In the genomic region with DNA sequence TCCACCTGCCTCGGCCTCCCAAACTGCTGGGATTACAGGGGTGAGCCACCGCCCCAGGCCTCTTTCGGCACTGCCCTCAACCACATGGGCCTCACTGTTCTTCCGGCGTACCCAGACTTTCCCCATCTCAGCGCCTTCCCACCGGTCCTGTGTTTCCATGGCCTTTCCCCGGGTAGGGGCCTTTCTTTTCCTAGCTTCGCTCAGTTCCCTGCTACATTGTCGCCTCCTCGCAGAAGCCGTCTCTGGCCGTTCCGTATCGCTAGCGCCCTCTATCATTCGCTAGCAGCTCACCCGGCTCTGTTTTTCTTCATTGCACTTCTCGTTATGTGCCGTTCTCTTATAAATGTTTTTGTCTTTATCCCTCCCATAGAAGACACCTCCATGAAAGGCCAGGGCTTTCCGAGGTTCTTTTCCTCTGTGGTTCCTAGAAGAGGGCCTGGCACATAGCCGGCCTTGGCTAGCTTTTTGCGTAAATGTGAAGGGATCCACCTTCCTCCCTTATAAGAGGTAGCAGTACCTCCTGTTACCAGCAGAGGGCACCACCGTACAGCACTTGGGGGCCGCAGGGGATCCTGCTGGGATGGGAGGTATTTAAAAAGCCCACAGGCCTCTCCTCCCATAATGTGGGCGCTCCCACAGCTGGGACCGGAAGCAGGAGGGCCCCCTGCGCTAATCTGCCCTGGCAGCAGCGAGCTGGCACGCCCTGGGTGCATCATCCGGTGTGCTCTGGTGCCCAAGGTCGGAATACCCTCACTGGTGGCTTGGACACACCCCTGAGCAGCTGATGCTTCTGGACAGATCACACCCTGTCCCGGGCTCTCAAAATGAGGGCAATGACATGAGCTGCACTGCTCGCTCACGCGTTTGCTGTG, we compare ENCODE assay signal across 7 cellular contexts. TPM values are rescaled to one million over a fixed set of nuclear protein-coding genes. Genes with fewer than 3 reads are reported as not detected.
DNase-seq lines count a peak whose midpoint lies in the region; ATAC-seq and TF ChIP-seq lines count a peak whose summit lies in the region.

No MANE protein-coding gene starts in this region.

- no peak overlapping the region for H3K27ac ChIP-seq in HUES6 (ENCODE audit: low read depth, low read length)
- no peak overlapping the region for H3K27ac ChIP-seq in endodermal cell (ENCODE audit: low read depth, low read length)

- H3K27me3 Mint-ChIP-seq in activated CD8-positive, alpha-beta memory T cell treated with anti-CD3 and anti-CD28 coated beads, Interleukin-2, amount 10 ng/mL, durations not matched to agents 7 days and 5 days, result peaks cover 4% of the 10 kb centered on the region
- H3K27me3 Mint-ChIP-seq in endodermal cell (ENCODE audit: insufficient read depth) (peaks cover 44% of the 10 kb centered on the region), mesothelial cell of epicardium (ENCODE audit: low read depth) (peaks cover 22% of the 10 kb centered on the region)

- peaks cover 29% of the 10 kb centered on the region for H3K27me3 ChIP-seq in HUES6 (ENCODE audit: control insufficient read depth, insufficient read depth, low read length)
- peaks cover 34% of the 10 kb centered on the region for H3K27me3 ChIP-seq in endodermal cell (ENCODE audit: control insufficient read depth, insufficient read depth, low read length, poor library complexity, severe bottlenecking)

- no peaks in the 10 kb centered on the region for H3K36me3 Mint-ChIP-seq in activated CD8-positive, alpha-beta memory T cell treated with anti-CD3 and anti-CD28 coated beads, Interleukin-2, amount 10 ng/mL, durations not matched to agents 7 days and 5 days
- H3K36me3 Mint-ChIP-seq in endodermal cell (ENCODE audit: low read depth), result no peaks in the 10 kb centered on the region
- no peaks in the 10 kb centered on the region for H3K36me3 Mint-ChIP-seq in mesothelial cell of epicardium

- peaks cover 36% of the 10 kb centered on the region for H3K4me1 Mint-ChIP-seq in activated CD8-positive, alpha-beta memory T cell treated with anti-CD3 and anti-CD28 coated beads, Interleukin-2, amount 10 ng/mL, durations not matched to agents 7 days and 5 days
- H3K4me1 Mint-ChIP-seq in endodermal cell, result peaks cover 18% of the 10 kb centered on the region
- peaks cover 16% of the 10 kb centered on the region for H3K4me1 Mint-ChIP-seq in mesothelial cell of epicardium

- H3K4me1 ChIP-seq in HUES6 (ENCODE audit: control insufficient read depth, insufficient read depth, low read length), result peaks cover 26% of the 10 kb centered on the region
- H3K4me1 ChIP-seq in endodermal cell (ENCODE audit: control insufficient read depth, insufficient read depth, low read length), result peaks cover 3% of the 10 kb centered on the region

- TF ChIP-seq CTCF in endodermal cell (conservative IDR thresholded peaks at IDR 0.05) (peak; percentile 100), mesothelial cell of epicardium (IDR thresholded peaks at IDR 0.05; ENCODE audit: unreplicated experiment) (peak; percentile 98)

- H3K4me3 Mint-ChIP-seq in activated CD8-positive, alpha-beta memory T cell treated with anti-CD3 and anti-CD28 coated beads, Interleukin-2, amount 10 ng/mL, durations not matched to agents 7 days and 5 days, result peak overlapping the region; percentile 80
- peak overlapping the region; percentile 52 for H3K4me3 Mint-ChIP-seq in endodermal cell
- peak overlapping the region; percentile 75 for H3K4me3 Mint-ChIP-seq in mesothelial cell of epicardium

- WGBS in endodermal cell (ENCODE audit: insufficient coverage in 1 of 2, insufficient read length in 1 of 2), 2 experiments, result 20% methylated on average over 31 to 36 of the region's 36 CpGs

- peak overlapping the region; percentile 59 for H3K4me3 ChIP-seq in HUES6 (ENCODE audit: low read depth, low read length)
- peak overlapping the region; percentile 79 for H3K4me3 ChIP-seq in endodermal cell (ENCODE audit: low read length)

- CTCF ChIA-PET in activated CD8-positive, alpha-beta memory T cell treated with anti-CD3 and anti-CD28 coated beads, Interleukin-2, amount 10 ng/mL, durations not matched to agents 7 days and 5 days (lab: Charles Lee), result interaction anchor here (0.6 to 12.6 kb wide), 49 partner anchors 10 to 1077 kb away, joined by 3 to 410 read pairs (median 5); partner anchors contain the start of genes ACVR1B, ANKRD33, ATG101 and EIF4B

- no peaks in the 10 kb centered on the region for H3K9me3 ChIP-seq in HUES6 (ENCODE audit: control insufficient read depth, insufficient read depth, low read depth, low read length)
- H3K9me3 ChIP-seq in endodermal cell (ENCODE audit: control insufficient read depth, low read length), result no peaks in the 10 kb centered on the region

- ATAC-seq in GM18502 (IDR thresholded peaks at IDR 0.05; ENCODE audit: poor library complexity, unreplicated experiment), result peak; percentile 48
- ATAC-seq in activated CD8-positive, alpha-beta memory T cell treated with anti-CD3 and anti-CD28 coated beads, Interleukin-2, amount 10 ng/mL, durations not matched to agents 7 days and 5 days, result peak; percentile 47

- H3K27ac Mint-ChIP-seq in activated CD8-positive, alpha-beta memory T cell treated with anti-CD3 and anti-CD28 coated beads, Interleukin-2, amount 10 ng/mL, durations not matched to agents 7 days and 5 days, result peak overlapping the region; percentile 98
- H3K27ac Mint-ChIP-seq in endodermal cell (peak overlapping the region; percentile 66), mesothelial cell of epicardium (peak overlapping the region; percentile 89)

- H3K36me3 ChIP-seq in HUES6 (ENCODE audit: control insufficient read depth, insufficient read depth, low read length) (no peaks in the 10 kb centered on the region), endodermal cell (ENCODE audit: control insufficient read depth, insufficient read depth, low read length) (no peaks in the 10 kb centered on the region)

- H3K9ac ChIP-seq in HUES6 (ENCODE audit: low read length) (no peak overlapping the region), endodermal cell (ENCODE audit: extremely low read depth, low read length, poor library complexity, severe bottlenecking) (no peak overlapping the region)

- peak; percentile 93 for DNase-seq in NOMO-1 treated with DMSO at 0.1 percent for 48 hours (lab: John Stamatoyannopoulos, UW; ENCODE audit: unreplicated experiment)
- DNase-seq in activated CD8-positive, alpha-beta memory T cell treated with anti-CD3 and anti-CD28 coated beads, Interleukin-2, amount 10 ng/mL, durations not matched to agents 7 days and 5 days, result peak; percentile 90
- peak; percentile 97 for DNase-seq in endodermal cell
- peak; percentile 59 to 90 for DNase-seq in mesothelial cell of epicardium (ENCODE audit: low spot score in 2 of 2, unreplicated experiment in 2 of 2)
- DNase-seq in stimulated activated CD8-positive, alpha-beta memory T cell treated with anti-CD3 and anti-CD28 coated beads, Interleukin-15, amount 100 ng/mL, for 1 hour (ENCODE audit: low read depth), result peak; percentile 79

- no peaks in the 10 kb centered on the region for H3K9me3 Mint-ChIP-seq in activated CD8-positive, alpha-beta memory T cell treated with anti-CD3 and anti-CD28 coated beads, Interleukin-2, amount 10 ng/mL, durations not matched to agents 7 days and 5 days (ENCODE audit: low read depth)
- H3K9me3 Mint-ChIP-seq in endodermal cell (no peaks in the 10 kb centered on the region), mesothelial cell of epicardium (no peaks in the 10 kb centered on the region)

RNA-seq across cellular contexts. Expression of gene TAMALIN, which starts 18.8 kb away (rescaled TPM):
- 1 to 10 TPM; 1.8 to 2.2 TPM for total RNA-seq in activated CD8-positive, alpha-beta memory T cell treated with anti-CD3 and anti-CD28 coated beads, Interleukin-2, amount 10 ng/mL, durations not matched to agents 7 days and 5 days
- total RNA-seq in endodermal cell (1 to 10 TPM; 4.4 to 9.1 TPM), mesothelial cell of epicardium (20.3 to 24.3 TPM (median 22.0 TPM) in 3 replicates)
- 16.3 TPM for polyA plus RNA-seq in endodermal cell (2013, experiment 1 of 2)
- polyA plus RNA-seq in endodermal cell (2013, experiment 2 of 2), result 13.2 TPM

RNA-seq across cellular contexts. Expression of gene NR4A1, which starts 25.7 kb away (rescaled TPM):
- total RNA-seq in activated CD8-positive, alpha-beta memory T cell treated with anti-CD3 and anti-CD28 coated beads, Interleukin-2, amount 10 ng/mL, durations not matched to agents 7 days and 5 days, result 10 to 100 TPM in 1 of 2 experiments, 1 to 10 TPM in 1; 8.4 to 41.8 TPM
- total RNA-seq in endodermal cell (10 to 100 TPM; 17.7 to 18.4 TPM), mesothelial cell of epicardium (138 to 141 TPM (median 141 TPM) in 3 replicates)
- 21.3 TPM for polyA plus RNA-seq in endodermal cell (2013, experiment 1 of 2)
- 17.6 TPM for polyA plus RNA-seq in endodermal cell (2013, experiment 2 of 2)

RNA-seq across cellular contexts. Expression of gene ATG101, which starts 44.2 kb away (rescaled TPM):
- total RNA-seq in activated CD8-positive, alpha-beta memory T cell treated with anti-CD3 and anti-CD28 coated beads, Interleukin-2, amount 10 ng/mL, durations not matched to agents 7 days and 5 days, result 10 to 100 TPM; 33.3 to 42.2 TPM
- 10 to 100 TPM; 32.1 TPM for total RNA-seq in endodermal cell
- 22.8 TPM for polyA plus RNA-seq in endodermal cell (2013, experiment 1 of 2)
- polyA plus RNA-seq in endodermal cell (2013, experiment 2 of 2), result 18.9 TPM
- total RNA-seq in mesothelial cell of epicardium, result 29.4 to 32.8 TPM (median 32.6 TPM) in 3 replicates

RNA-seq across cellular contexts. Expression of gene SMIM41, which starts 54.0 kb away (rescaled TPM):
- not detected for total RNA-seq in activated CD8-positive, alpha-beta memory T cell treated with anti-CD3 and anti-CD28 coated beads, Interleukin-2, amount 10 ng/mL, durations not matched to agents 7 days and 5 days
- total RNA-seq in endodermal cell, result not detected
- not detected for polyA plus RNA-seq in endodermal cell (2013, experiment 1 of 2)
- polyA plus RNA-seq in endodermal cell (2013, experiment 2 of 2), result not detected
- total RNA-seq in mesothelial cell of epicardium, result 0.16 TPM in 1 of 3 replicates, not detected in the others
